ENCODE assay signal across 9 cellular contexts in genomic region chr20:14879020-14879697, GRCh38.
DNase-seq lines count a peak whose midpoint lies in the region; ATAC-seq and TF ChIP-seq lines count a peak whose summit lies in the region.
"Had no signal": no experiment of that assay in that cellular context is flagged by ENCODE, and none has a peak within 500 bp of the region (broad histone marks: within the 10 kb centered on the region; RNA-seq: fewer than 3 reads in every experiment).

No MANE protein-coding gene starts in this region.

- H3K4me3 Mint-ChIP-seq in activated CD8-positive, alpha-beta memory T cell treated with anti-CD3 and anti-CD28 coated beads, Interleukin-2, amount 10 ng/mL, durations not matched to agents 7 days and 5 days = no peak overlapping the region

- H3K27me3 ChIP-seq in psoas muscle (ENCODE audit: insufficient read depth in 3 of 3, low read length in 2 of 3) = no peaks in the 10 kb centered on the region

- no peaks in the 10 kb centered on the region for H3K4me1 Mint-ChIP-seq in activated CD8-positive, alpha-beta memory T cell treated with anti-CD3 and anti-CD28 coated beads, Interleukin-2, amount 10 ng/mL, durations not matched to agents 7 days and 5 days

- no peaks in the 10 kb centered on the region for H3K9me3 ChIP-seq in psoas muscle

- no peaks in the 10 kb centered on the region for H3K27me3 Mint-ChIP-seq in activated CD8-positive, alpha-beta memory T cell treated with anti-CD3 and anti-CD28 coated beads, Interleukin-2, amount 10 ng/mL, durations not matched to agents 7 days and 5 days

- no peak overlapping the region for H3K4me3 ChIP-seq in psoas muscle
- no peak overlapping the region for H3K4me3 ChIP-seq in coronary artery

- no peak for TF ChIP-seq CTCF in psoas muscle (IDR thresholded peaks at IDR 0.05)
- TF ChIP-seq CTCF in coronary artery (IDR thresholded peaks at IDR 0.05) = no peak

- peaks cover 9% of the 10 kb centered on the region for H3K9me3 Mint-ChIP-seq in activated CD8-positive, alpha-beta memory T cell treated with anti-CD3 and anti-CD28 coated beads, Interleukin-2, amount 10 ng/mL, durations not matched to agents 7 days and 5 days (ENCODE audit: low read depth)

- H3K36me3 Mint-ChIP-seq in activated CD8-positive, alpha-beta memory T cell treated with anti-CD3 and anti-CD28 coated beads, Interleukin-2, amount 10 ng/mL, durations not matched to agents 7 days and 5 days = no peaks in the 10 kb centered on the region

- peak; percentile 92 for DNase-seq in amniotic epithelial cell (ENCODE audit: low read depth)
- no peak for DNase-seq in psoas muscle
- no peak for DNase-seq in SKM-1 treated with dmso at 0.1 percent for 144 hours (lab: John Stamatoyannopoulos, UW; ENCODE audit: unreplicated experiment)
- no peak for DNase-seq in activated CD8-positive, alpha-beta memory T cell treated with anti-CD3 and anti-CD28 coated beads, Interleukin-2, amount 10 ng/mL, durations not matched to agents 7 days and 5 days
- no peak for DNase-seq in coronary artery (ENCODE audit: low spot score)
- DNase-seq: activated CD8-positive, alpha-beta memory T cell treated with anti-CD3 and anti-CD28 coated beads, Interleukin-2, amount 50 U/mL, for 4 hours; left cardiac atrium had no signal

- H3K27ac ChIP-seq in psoas muscle = no peak overlapping the region
- no peak overlapping the region for H3K27ac ChIP-seq in coronary artery

- no peak overlapping the region for H3K27ac Mint-ChIP-seq in activated CD8-positive, alpha-beta memory T cell treated with anti-CD3 and anti-CD28 coated beads, Interleukin-2, amount 10 ng/mL, durations not matched to agents 7 days and 5 days

- intact Hi-C loops in psoas muscle (cut with DNase I) = loop anchor here in 1 of 2 donors (10.0 kb wide), 1 partner anchor 544 kb away; the partner anchor contains the start of gene FLRT3

- no peaks in the 10 kb centered on the region for H3K36me3 ChIP-seq in psoas muscle (ENCODE audit: insufficient read depth in 1 of 2, low read depth in 1 of 2)

- H3K4me1 ChIP-seq in psoas muscle = no peaks in the 10 kb centered on the region

- CTCF ChIA-PET in activated CD8-positive, alpha-beta memory T cell treated with anti-CD3 and anti-CD28 coated beads, Interleukin-2, amount 10 ng/mL, durations not matched to agents 7 days and 5 days (lab: Charles Lee) = no interaction called here

- peak; percentile 66 for ATAC-seq in GM18909 (IDR thresholded peaks at IDR 0.05; ENCODE audit: poor library complexity, unreplicated experiment)
- ATAC-seq in HG03175 (IDR thresholded peaks at IDR 0.05; ENCODE audit: unreplicated experiment) = peak; percentile 67
- peak in 3 of 4 donors; percentile 60 to 73 (median 72) for ATAC-seq in psoas muscle
- no peak for ATAC-seq in activated CD8-positive, alpha-beta memory T cell treated with anti-CD3 and anti-CD28 coated beads, Interleukin-2, amount 10 ng/mL, durations not matched to agents 7 days and 5 days

- WGBS in psoas muscle, 3 donors = 89 to 97% (median 92%) methylated on average over 2 of the region's 2 CpGs
